ENCODE assay signal across 8 cellular contexts in genomic region chr14:49693738-49694130, GRCh38. TPM values are rescaled to one million over a fixed set of nuclear protein-coding genes. Genes with fewer than 3 reads are reported as not detected.
DNase-seq lines count a peak whose midpoint lies in the region; TF ChIP-seq lines count a peak whose summit lies in the region.
"Not testable (repeated sequence)": the region's sequence is repeated elsewhere in the genome, so short reads cannot be mapped to it uniquely, and the experiment has no call there.

No MANE protein-coding gene starts in this region.

- not testable (repeated sequence) for H3K23ac ChIP-seq in neuronal stem cell (ENCODE audit: low read depth, low read length, poor library complexity)

- H3K27me3 ChIP-seq in BLaER1 (peaks cover 28% of the 10 kb centered on the region; the same call in 1 of the 2 replicates), HUES6 (ENCODE audit: control insufficient read depth, insufficient read depth, low read length) (peaks cover 19% of the 10 kb centered on the region)
- not testable (repeated sequence) for H3K27me3 ChIP-seq in ascending aorta; neuronal stem cell (ENCODE audit: control insufficient read depth in 3 of 3, insufficient read depth in 3 of 3, low read depth in 1 of 3, low read length in 3 of 3); stomach

- H2AFZ ChIP-seq in neuronal stem cell (ENCODE audit: low read length): not testable (repeated sequence)

- not testable (repeated sequence) for H2BK120ac ChIP-seq in neuronal stem cell (ENCODE audit: low read depth, low read length)

- no CpG with 5 or more reads among the region's 14 CpGs for WGBS in neuronal stem cell (ENCODE audit: extremely low coverage in 2 of 2, insufficient read length in 2 of 2, insufficient replicate concordance in 1 of 2), 2 donors
- WGBS in stomach, 5 donors: 17 to 28% (median 20%) methylated on average over 10 to 14 of the region's 14 CpGs

- H4K20me1 ChIP-seq in BLaER1: not testable (repeated sequence)

- TF ChIP-seq EP300 in stomach (IDR thresholded peaks at IDR 0.05): not testable (repeated sequence)

- not testable (repeated sequence) for H3K18ac ChIP-seq in neuronal stem cell (ENCODE audit: low read length)

- DNase-seq in ascending aorta (ENCODE audit: low spot score in 2 of 2); epithelial cell of proximal tubule (ENCODE audit: low read depth); neuronal stem cell (ENCODE audit: low spot score); stomach: not testable (repeated sequence)
- peak; percentile 53 for DNase-seq in left kidney (ENCODE audit: low read depth, low spot score)

- not testable (repeated sequence) for H3K4ac ChIP-seq in neuronal stem cell (ENCODE audit: low read length)

- peak overlapping the region; percentile 84 for H3K4me3 ChIP-seq in BLaER1
- H3K4me3 ChIP-seq in HUES6 (ENCODE audit: low read depth, low read length): peak overlapping the region; percentile 93
- H3K4me3 ChIP-seq in ascending aorta: peak overlapping the region; percentile 82 to 83
- peak overlapping the region; percentile 74 for H3K4me3 ChIP-seq in epithelial cell of proximal tubule (ENCODE audit: low read depth, low read length)
- H3K4me3 ChIP-seq in neuronal stem cell (ENCODE audit: low read length in 2 of 2): peak overlapping the region in 1 of 2 donors; percentile 45
- H3K4me3 ChIP-seq in stomach: peak overlapping the region; percentile 66 to 72 (median 68)

- not testable (repeated sequence) for H2BK15ac ChIP-seq in neuronal stem cell (ENCODE audit: low read length)

- not testable (repeated sequence) for H4K8ac ChIP-seq in neuronal stem cell (ENCODE audit: low read depth, low read length)

- H3K9me3 ChIP-seq in BLaER1; HUES6 (ENCODE audit: control insufficient read depth, insufficient read depth, low read depth, low read length); ascending aorta; neuronal stem cell (replicated peaks in 1 of 2; ENCODE audit: control insufficient read depth in 2 of 2, insufficient read depth in 1 of 2, low read depth in 1 of 2, low read length in 2 of 2); stomach: not testable (repeated sequence)

- H2BK12ac ChIP-seq in neuronal stem cell (ENCODE audit: low read length): not testable (repeated sequence)

- peak overlapping the region; percentile 72 for H3K4me2 ChIP-seq in BLaER1
- peak overlapping the region; percentile 24 for H3K4me2 ChIP-seq in neuronal stem cell (ENCODE audit: insufficient read depth, low read length, poor library complexity, severe bottlenecking)

- H3K14ac ChIP-seq in neuronal stem cell (ENCODE audit: low read length): not testable (repeated sequence)

- not testable (repeated sequence) for H2AK5ac ChIP-seq in neuronal stem cell (ENCODE audit: low read depth, low read length)

- H3K9ac ChIP-seq in BLaER1 (peak overlapping the region; percentile 86), HUES6 (ENCODE audit: low read length) (peak overlapping the region; percentile 9)
- not testable (repeated sequence) for H3K9ac ChIP-seq in neuronal stem cell (ENCODE audit: low read depth, low read length, poor library complexity)

- H3K79me1 ChIP-seq in neuronal stem cell (ENCODE audit: low read depth, low read length): not testable (repeated sequence)

- not testable (repeated sequence) for H3K27ac ChIP-seq in BLaER1; HUES6 (ENCODE audit: low read depth, low read length); neuronal stem cell (replicated peaks; ENCODE audit: low read length)
- H3K27ac ChIP-seq in VCaP: peak overlapping the region; percentile 89
- peak overlapping the region; percentile 93 to 94 for H3K27ac ChIP-seq in ascending aorta
- H3K27ac ChIP-seq in stomach: peak overlapping the region in 4 of 5 donors; percentile 95 to 98 (median 96)

- peaks cover 25% of the 10 kb centered on the region for H3K4me1 ChIP-seq in BLaER1
- H3K4me1 ChIP-seq in HUES6 (ENCODE audit: control insufficient read depth, insufficient read depth, low read length); ascending aorta; neuronal stem cell (ENCODE audit: control insufficient read depth in 2 of 2, insufficient read depth in 1 of 2, low read depth in 1 of 2, low read length in 2 of 2): not testable (repeated sequence)
- H3K4me1 ChIP-seq in stomach: peaks cover 5 to 40% (median 24%) of the 10 kb centered on the region in 4 donors

- TF ChIP-seq POLR2A in stomach (IDR thresholded peaks at IDR 0.05): not testable (repeated sequence)

- H4K91ac ChIP-seq in neuronal stem cell (ENCODE audit: low read depth, low read length, poor library complexity): not testable (repeated sequence)

- intact Hi-C loops in ascending aorta (cut with DNase I): loop anchor here (2.0 to 10.0 kb wide), 3 partner anchors 73 to 171 kb away; partner anchors contain the start of gene RPS29
- intact Hi-C loops in stomach (cut with DNase I; ENCODE audit: low total_unique reads): not testable (repeated sequence)

- not testable (repeated sequence) for H2BK5ac ChIP-seq in neuronal stem cell (ENCODE audit: low read length)

- H3K36me3 ChIP-seq in BLaER1; HUES6 (ENCODE audit: control insufficient read depth, insufficient read depth, low read length); ascending aorta; neuronal stem cell (replicated peaks in 1 of 2; ENCODE audit: control insufficient read depth in 2 of 2, insufficient read depth in 2 of 2, low read length in 2 of 2); stomach: not testable (repeated sequence)

- not testable (repeated sequence) for TF ChIP-seq CTCF in VCaP (conservative IDR thresholded peaks at IDR 0.05); ascending aorta (IDR thresholded peaks at IDR 0.05); epithelial cell of proximal tubule (conservative IDR thresholded peaks at IDR 0.05; ENCODE audit: low read depth, low read length); stomach (IDR thresholded peaks at IDR 0.05)

RNA-seq across cellular contexts. Expression of gene KLHDC1, which starts 0.8 kb away (rescaled TPM):
- total RNA-seq in ascending aorta (not detected), epithelial cell of proximal tubule (0.17 and 0.22 TPM in 2 replicates), stomach (10 to 100 TPM in 1 of 5 donors, 1 to 10 TPM in 3, under 1 TPM in 1; 0.58 to 20.2 (median 1.3) TPM)
- polyA plus RNA-seq in neuronal stem cell (2013, experiment 1 of 2): 0.52 TPM
- 0.62 TPM for polyA plus RNA-seq in neuronal stem cell (2013, experiment 2 of 2)
- polyA plus RNA-seq in stomach: 1 to 10 TPM in 2 of 3 donors, under 1 TPM in 1; 1.00 to 3.4 (median 3.0) TPM

RNA-seq across cellular contexts. Expression of gene POLE2, which starts 5.7 kb away (rescaled TPM):
- 5.4 TPM for total RNA-seq in ascending aorta
- 22.0 and 36.1 TPM in 2 replicates for total RNA-seq in epithelial cell of proximal tubule
- polyA plus RNA-seq in neuronal stem cell (2013, experiment 1 of 2): 28.3 TPM
- polyA plus RNA-seq in neuronal stem cell (2013, experiment 2 of 2): 28.5 TPM
- total RNA-seq in stomach: 10 to 100 TPM in 1 of 5 donors, 1 to 10 TPM in 3, not detected in 1; 1.8 to 17.1 (median 6.4) TPM
- 1 to 10 TPM; 2.3 to 6.1 (median 3.9) TPM for polyA plus RNA-seq in stomach

RNA-seq across cellular contexts. Expression of gene DNAAF2, which starts 58.7 kb away (rescaled TPM):
- total RNA-seq in ascending aorta: 14.0 TPM
- total RNA-seq in epithelial cell of proximal tubule: 16.1 and 17.1 TPM in 2 replicates
- polyA plus RNA-seq in neuronal stem cell (2013, experiment 1 of 2): 17.1 TPM
- 17.1 TPM for polyA plus RNA-seq in neuronal stem cell (2013, experiment 2 of 2)
- total RNA-seq in stomach: 10 to 100 TPM in 1 of 5 donors, 1 to 10 TPM in 4; 6.4 to 43.2 (median 9.2) TPM
- 1 to 10 TPM; 3.9 to 7.3 (median 5.7) TPM for polyA plus RNA-seq in stomach
